ENCODE assay signal across 12 cellular contexts in the genomic region with DNA sequence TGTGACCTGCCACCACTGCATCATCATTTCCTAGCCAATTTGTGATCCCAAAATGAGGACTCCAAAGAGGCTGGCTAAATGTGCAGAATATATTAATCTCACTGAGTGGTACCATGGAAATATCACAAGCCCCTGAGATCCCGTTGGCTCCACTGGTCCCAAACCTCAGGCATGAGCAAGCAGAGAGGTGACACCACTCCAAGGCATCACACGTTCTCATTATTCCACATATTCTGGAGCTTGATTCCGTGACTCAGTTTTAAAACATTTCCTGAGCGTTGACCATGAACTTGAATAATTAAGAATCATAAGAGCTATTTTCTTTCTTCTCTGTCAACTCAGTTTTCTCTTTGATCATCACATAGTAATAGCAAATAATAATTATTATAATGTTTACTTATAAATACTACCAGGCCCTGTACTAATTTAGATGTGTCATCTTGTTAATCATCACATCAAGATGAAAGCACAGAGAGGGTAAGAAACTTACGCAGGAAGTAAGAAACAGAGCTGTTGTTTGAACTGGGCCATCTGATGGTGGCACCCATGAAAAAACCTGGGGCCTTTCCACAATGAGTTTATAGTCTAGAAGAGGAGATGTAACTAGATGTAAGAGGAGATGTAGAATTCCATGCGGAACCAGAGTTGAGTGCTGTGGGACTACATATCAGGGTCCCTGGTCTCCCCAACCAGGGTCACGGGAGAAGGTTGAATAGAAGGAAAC. TPM values are rescaled to one million over a fixed set of nuclear protein-coding genes. Genes with fewer than 3 reads are reported as not detected.
DNase-seq lines count a peak whose midpoint lies in the region; ATAC-seq and TF ChIP-seq lines count a peak whose summit lies in the region.
"Had no signal": no experiment of that assay in that cellular context is flagged by ENCODE, and none has a peak within 500 bp of the region (broad histone marks: within the 10 kb centered on the region; RNA-seq: fewer than 3 reads in every experiment).

No MANE protein-coding gene starts in this region.

- H3K4me3 Mint-ChIP-seq in CD4-positive, CD25-positive, alpha-beta regulatory T cell, result peak overlapping the region; percentile 88 to 97 (median 90)
- H3K4me3 Mint-ChIP-seq in HFFc6, result peak overlapping the region; percentile 76
- peak overlapping the region; percentile 84 for H3K4me3 Mint-ChIP-seq in activated T-helper 17 cell treated with anti-CD3 and anti-CD28 coated beads, Interleukin-2, amount 50 U/mL, for 72 hours
- peak overlapping the region in 7 of 8 donors; percentile 17 to 68 (median 50) for H3K4me3 Mint-ChIP-seq in naive B cell

- no peaks in the 10 kb centered on the region for H3K27me3 Mint-ChIP-seq in CD4-positive, CD25-positive, alpha-beta regulatory T cell
- H3K27me3 Mint-ChIP-seq in HFFc6 (ENCODE audit: insufficient read depth) (no peaks in the 10 kb centered on the region), naive B cell (no peaks in the 10 kb centered on the region)
- no peaks in the 10 kb centered on the region for H3K27me3 Mint-ChIP-seq in activated T-helper 17 cell treated with anti-CD3 and anti-CD28 coated beads, Interleukin-2, amount 50 U/mL, for 72 hours

- H3K27me3 ChIP-seq in CD4-positive, CD25-positive, alpha-beta regulatory T cell (ENCODE audit: control insufficient read depth, insufficient read depth, low read length), result no peaks in the 10 kb centered on the region
- H3K27me3 ChIP-seq in psoas muscle (ENCODE audit: insufficient read depth in 3 of 3, low read length in 2 of 3), result peaks cover 3 to 19% (median 5%) of the 10 kb centered on the region in 3 donors
- H3K27me3 ChIP-seq: vagina had no signal

- intact Hi-C loops in psoas muscle (cut with DNase I), result no loop called here

- H3K27ac ChIP-seq in CD4-positive, CD25-positive, alpha-beta regulatory T cell (ENCODE audit: insufficient read depth, low read length, poor library complexity, severe bottlenecking), result peak overlapping the region; percentile 88
- no peak overlapping the region for H3K27ac ChIP-seq in psoas muscle
- H3K27ac ChIP-seq: vagina had no signal

- H3K36me3 Mint-ChIP-seq in CD4-positive, CD25-positive, alpha-beta regulatory T cell, result peaks cover 22% of the 10 kb centered on the region
- peaks cover 28% of the 10 kb centered on the region for H3K36me3 Mint-ChIP-seq in HFFc6 (ENCODE audit: low read depth)
- peaks cover 59% of the 10 kb centered on the region for H3K36me3 Mint-ChIP-seq in activated T-helper 17 cell treated with anti-CD3 and anti-CD28 coated beads, Interleukin-2, amount 50 U/mL, for 72 hours (ENCODE audit: low read depth)
- peaks cover 15 to 36% of the 10 kb centered on the region in 2 donors for H3K36me3 Mint-ChIP-seq in naive B cell

- TF ChIP-seq CTCF in HFFc6 (IDR thresholded peaks at IDR 0.05) (no peak), psoas muscle (IDR thresholded peaks at IDR 0.05) (no peak)

- peak; percentile 26 to 29 for ATAC-seq in CD4-positive, CD25-positive, alpha-beta regulatory T cell (ENCODE audit: low read depth in 2 of 2)
- ATAC-seq in activated T-helper 17 cell treated with anti-CD3 and anti-CD28 coated beads, Interleukin-2, amount 50 U/mL, for 72 hours (replicated peaks), result peak; percentile 37
- ATAC-seq in naive B cell (ENCODE audit: low read depth in 2 of 2) (no peak), GM19395 (IDR thresholded peaks at IDR 0.05; ENCODE audit: unreplicated experiment) (no peak), psoas muscle (no peak)

- 79 to 84% (median 80%) methylated on average over 7 of the region's 7 CpGs for WGBS in psoas muscle, 3 donors

- H3K4me1 Mint-ChIP-seq in CD4-positive, CD25-positive, alpha-beta regulatory T cell, result peaks cover 36 to 66% (median 46%) of the 10 kb centered on the region in 4 donors
- H3K4me1 Mint-ChIP-seq in HFFc6 (ENCODE audit: low read depth), result peaks cover 76% of the 10 kb centered on the region
- H3K4me1 Mint-ChIP-seq in activated T-helper 17 cell treated with anti-CD3 and anti-CD28 coated beads, Interleukin-2, amount 50 U/mL, for 72 hours, result peaks cover 47% of the 10 kb centered on the region
- H3K4me1 Mint-ChIP-seq in naive B cell, result peaks cover 62 to 73% (median 70%) of the 10 kb centered on the region in 3 donors

- peaks cover 0 to 2% (median 0%) of the 10 kb centered on the region in 7 donors for H3K9me3 Mint-ChIP-seq in CD4-positive, CD25-positive, alpha-beta regulatory T cell
- peaks cover 5% of the 10 kb centered on the region for H3K9me3 Mint-ChIP-seq in HFFc6
- peaks cover 2% of the 10 kb centered on the region for H3K9me3 Mint-ChIP-seq in activated T-helper 17 cell treated with anti-CD3 and anti-CD28 coated beads, Interleukin-2, amount 50 U/mL, for 72 hours
- H3K9me3 Mint-ChIP-seq in naive B cell, result peaks cover 0 to 3% (median 0%) of the 10 kb centered on the region in 7 donors

- H3K9me3 ChIP-seq in CD4-positive, CD25-positive, alpha-beta regulatory T cell (ENCODE audit: control insufficient read depth in 2 of 2, low read length in 2 of 2), result no peaks in the 10 kb centered on the region
- H3K9me3 ChIP-seq in psoas muscle, result no peaks in the 10 kb centered on the region
- H3K9me3 ChIP-seq: vagina had no signal

- H3K27ac Mint-ChIP-seq in CD4-positive, CD25-positive, alpha-beta regulatory T cell, result peak overlapping the region; percentile 96 to 98 (median 97)
- H3K27ac Mint-ChIP-seq in HFFc6 (peak overlapping the region; percentile 94), naive B cell (peak overlapping the region; percentile 90 to 96 (median 92))
- peak overlapping the region; percentile 95 for H3K27ac Mint-ChIP-seq in activated T-helper 17 cell treated with anti-CD3 and anti-CD28 coated beads, Interleukin-2, amount 50 U/mL, for 72 hours

- H3K4me1 ChIP-seq in CD4-positive, CD25-positive, alpha-beta regulatory T cell (ENCODE audit: control insufficient read depth, insufficient read depth, low read length, poor library complexity, severe bottlenecking), result peaks cover 81% of the 10 kb centered on the region
- no peaks in the 10 kb centered on the region for H3K4me1 ChIP-seq in psoas muscle
- H3K4me1 ChIP-seq: vagina had no signal

- H3K36me3 ChIP-seq in CD4-positive, CD25-positive, alpha-beta regulatory T cell (ENCODE audit: control insufficient read depth, insufficient read depth, low read length), result peaks cover 8% of the 10 kb centered on the region
- H3K36me3 ChIP-seq in psoas muscle (ENCODE audit: insufficient read depth in 1 of 2, low read depth in 1 of 2), result no peaks in the 10 kb centered on the region
- H3K36me3 ChIP-seq: vagina had no signal

- H3K4me3 ChIP-seq in CD4-positive, CD25-positive, alpha-beta regulatory T cell (ENCODE audit: low read depth, low read length), result peak overlapping the region; percentile 95
- no peak overlapping the region for H3K4me3 ChIP-seq in psoas muscle
- H3K4me3 ChIP-seq: vagina had no signal

- peak in 2 of 3 donors; percentile 49 to 67 for DNase-seq in CD4-positive, CD25-positive, alpha-beta regulatory T cell
- peak; percentile 74 for DNase-seq in HFFc6
- DNase-seq in naive B cell, result no peak
- no peak for DNase-seq in COR-L47 (lab: John Stamatoyannopoulos, UW)
- no peak for DNase-seq in SKM-1 (lab: John Stamatoyannopoulos, UW; ENCODE audit: unreplicated experiment)
- no peak for DNase-seq in psoas muscle
- DNase-seq: effector CD8-positive, alpha-beta T cell; NCI-H2081; SHP77 treated with DMSO at 0.1 percent for 48 hours had no signal

RNA-seq across cellular contexts. Expression of a gene that starts 3.5 kb away (rescaled TPM):
- total RNA-seq in CD4-positive, CD25-positive, alpha-beta regulatory T cell, result 86.4 TPM
- polyA plus RNA-seq in CD4-positive, CD25-positive, alpha-beta regulatory T cell, result 10 to 100 TPM; 44.1 to 56.0 (median 50.3) TPM
- 10 to 100 TPM; 30.7 to 37.6 (median 35.5) TPM for total RNA-seq in HFFc6 (2021; fragmentation: NEBNext Ultra II Directional; extraction: Animal tissue kit (Norgen Biotek cat#: 25700))
- total RNA-seq in activated T-helper 17 cell treated with anti-CD3 and anti-CD28 coated beads, Interleukin-2, amount 50 U/mL, for 72 hours, result 10 to 100 TPM; 46.5 to 50.4 TPM
- 10 to 100 TPM; 40.1 to 76.1 (median 45.0) TPM for polyA plus RNA-seq in naive B cell (ENCODE audit: low read depth in 6 of 6)
- total RNA-seq in psoas muscle, result 1 to 10 TPM in 3 of 4 donors, under 1 TPM in 1; 0.86 to 2.8 (median 2.1) TPM
- under 1 TPM; 0.25 to 0.81 (median 0.55) TPM for polyA plus RNA-seq in psoas muscle

Comparison
In these comparisons a context has a peak if more than half of its experiments do, and no peak if none do; other contexts are left out.
1. ATAC-seq: peak in CD4-positive, CD25-positive, alpha-beta regulatory T cell (2 of 2) and activated T-helper 17 cell treated with anti-CD3 and anti-CD28 coated beads, Interleukin-2, amount 50 U/mL, for 72 hours (single experiment); none in naive B cell (0 of 2), GM19395 (single experiment) and psoas muscle (0 of 4).
2. DNase-seq: peak in CD4-positive, CD25-positive, alpha-beta regulatory T cell (2 of 3) and HFFc6 (single experiment); none in naive B cell (single experiment), COR-L47 (single experiment), SKM-1 (single experiment) and psoas muscle (0 of 2).
3. RNA of a gene that starts 3.5 kb away (total RNA-seq): 86.4 TPM in CD4-positive, CD25-positive, alpha-beta regulatory T cell (single experiment), 46.5 to 50.4 TPM in activated T-helper 17 cell treated with anti-CD3 and anti-CD28 coated beads, Interleukin-2, amount 50 U/mL, for 72 hours and 30.7 to 37.6 TPM in HFFc6; 0.86 to 2.8 TPM in psoas muscle; every median in the first group is over 4 times any median in the second.
4. Peak in every context shown above with its lines, with median percentiles within 50 percentile points of each other: H3K27ac Mint-ChIP-seq and H3K4me3 Mint-ChIP-seq.